1 cellular context compared by ENCODE assay signal in the genomic region with DNA sequence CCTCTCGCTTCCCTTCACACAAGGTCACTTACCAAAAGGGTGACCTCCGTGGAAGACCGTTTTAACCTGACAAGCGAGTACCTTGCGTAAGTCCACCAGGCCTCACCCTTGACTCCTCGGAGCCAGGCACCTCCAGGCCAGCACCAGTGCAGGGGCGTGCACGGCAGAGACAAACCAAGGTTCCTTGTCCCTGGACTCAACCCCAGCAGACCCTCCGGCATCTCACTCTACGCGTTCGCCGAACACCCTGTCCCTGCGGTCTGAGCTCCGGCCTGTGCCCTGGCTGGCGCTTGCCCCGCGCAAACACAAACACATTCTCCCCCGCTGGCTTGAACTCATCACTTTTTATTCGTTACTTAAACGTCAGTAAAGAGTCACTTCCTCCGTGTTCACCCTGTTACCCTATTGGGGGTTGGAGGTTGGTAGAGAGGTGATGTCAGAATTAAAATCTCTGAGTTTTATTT.
TF ChIP-seq lines count a peak whose summit lies in the region.

No MANE protein-coding gene starts in this region.

TF ChIP-seq in SK-N-SH treated with all-trans-retinoic acid at 6 μM for 48 hours, 23 proteins besides CTCF, POLR2A, EP300 and RAD21 (continued from another document):
- TF ChIP-seq, protein P1, sequence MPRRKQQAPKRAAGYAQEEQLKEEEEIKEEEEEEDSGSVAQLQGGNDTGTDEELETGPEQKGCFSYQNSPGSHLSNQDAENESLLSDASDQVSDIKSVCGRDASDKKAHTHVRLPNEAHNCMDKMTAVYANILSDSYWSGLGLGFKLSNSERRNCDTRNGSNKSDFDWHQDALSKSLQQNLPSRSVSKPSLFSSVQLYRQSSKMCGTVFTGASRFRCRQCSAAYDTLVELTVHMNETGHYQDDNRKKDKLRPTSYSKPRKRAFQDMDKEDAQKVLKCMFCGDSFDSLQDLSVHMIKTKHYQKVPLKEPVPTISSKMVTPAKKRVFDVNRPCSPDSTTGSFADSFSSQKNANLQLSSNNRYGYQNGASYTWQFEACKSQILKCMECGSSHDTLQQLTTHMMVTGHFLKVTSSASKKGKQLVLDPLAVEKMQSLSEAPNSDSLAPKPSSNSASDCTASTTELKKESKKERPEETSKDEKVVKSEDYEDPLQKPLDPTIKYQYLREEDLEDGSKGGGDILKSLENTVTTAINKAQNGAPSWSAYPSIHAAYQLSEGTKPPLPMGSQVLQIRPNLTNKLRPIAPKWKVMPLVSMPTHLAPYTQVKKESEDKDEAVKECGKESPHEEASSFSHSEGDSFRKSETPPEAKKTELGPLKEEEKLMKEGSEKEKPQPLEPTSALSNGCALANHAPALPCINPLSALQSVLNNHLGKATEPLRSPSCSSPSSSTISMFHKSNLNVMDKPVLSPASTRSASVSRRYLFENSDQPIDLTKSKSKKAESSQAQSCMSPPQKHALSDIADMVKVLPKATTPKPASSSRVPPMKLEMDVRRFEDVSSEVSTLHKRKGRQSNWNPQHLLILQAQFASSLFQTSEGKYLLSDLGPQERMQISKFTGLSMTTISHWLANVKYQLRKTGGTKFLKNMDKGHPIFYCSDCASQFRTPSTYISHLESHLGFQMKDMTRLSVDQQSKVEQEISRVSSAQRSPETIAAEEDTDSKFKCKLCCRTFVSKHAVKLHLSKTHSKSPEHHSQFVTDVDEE (CRISPR knock-in tag; IDR thresholded peaks at IDR 0.05): no peak
- TF ChIP-seq, protein P2, sequence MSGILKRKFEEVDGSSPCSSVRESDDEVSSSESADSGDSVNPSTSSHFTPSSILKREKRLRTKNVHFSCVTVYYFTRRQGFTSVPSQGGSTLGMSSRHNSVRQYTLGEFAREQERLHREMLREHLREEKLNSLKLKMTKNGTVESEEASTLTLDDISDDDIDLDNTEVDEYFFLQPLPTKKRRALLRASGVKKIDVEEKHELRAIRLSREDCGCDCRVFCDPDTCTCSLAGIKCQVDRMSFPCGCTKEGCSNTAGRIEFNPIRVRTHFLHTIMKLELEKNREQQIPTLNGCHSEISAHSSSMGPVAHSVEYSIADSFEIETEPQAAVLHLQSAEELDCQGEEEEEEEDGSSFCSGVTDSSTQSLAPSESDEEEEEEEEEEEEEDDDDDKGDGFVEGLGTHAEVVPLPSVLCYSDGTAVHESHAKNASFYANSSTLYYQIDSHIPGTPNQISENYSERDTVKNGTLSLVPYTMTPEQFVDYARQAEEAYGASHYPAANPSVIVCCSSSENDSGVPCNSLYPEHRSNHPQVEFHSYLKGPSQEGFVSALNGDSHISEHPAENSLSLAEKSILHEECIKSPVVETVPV (CRISPR knock-in tag; IDR thresholded peaks at IDR 0.05): no peak
TF ChIP-seq in SK-N-SH treated with all-trans-retinoic acid at 6 μM for 48 hours: peak in this region for 0.
